11 cellular contexts compared by ENCODE assay signal in genomic region chr13:110546933-110547332, GRCh38. TPM values are rescaled to one million over a fixed set of nuclear protein-coding genes. Genes with fewer than 3 reads are reported as not detected.
A peak's percentile ranks its signal among the peaks of the same experiment; 100 is the strongest.
DNase-seq lines count a peak whose midpoint lies in the region; ATAC-seq and TF ChIP-seq lines count a peak whose summit lies in the region.
"Had no signal": no experiment of that assay in that cellular context is flagged by ENCODE, and none has a peak within 500 bp of the region (broad histone marks: within the 10 kb centered on the region; RNA-seq: fewer than 3 reads in every experiment).

No MANE protein-coding gene starts in this region.

- H3K4me2 ChIP-seq in SK-N-SH, result peak overlapping the region; percentile 59; the same call in 1 of the 2 replicates

- TF ChIP-seq RAD21 in SK-N-SH (IDR thresholded peaks at IDR 0.05; ENCODE audit: low read length), result no peak

- peak overlapping the region in 1 of 2 experiments; percentile 33; a peak in 1 of 4 replicates for H3K27ac ChIP-seq in SK-N-SH (ENCODE audit: low read depth in 2 of 2, low read length in 1 of 2)
- no peak overlapping the region for H3K27ac ChIP-seq in foreskin keratinocyte
- H3K27ac ChIP-seq in psoas muscle, result peak overlapping the region; percentile 59

- intact Hi-C loops in psoas muscle (cut with DNase I), result no loop called here

- WGBS in SK-N-SH (ENCODE audit: low lambda C conversion rate), result 52% methylated on average over 15 of the region's 15 CpGs
- 43 to 58% (median 47%) methylated on average over 15 of the region's 15 CpGs for WGBS in psoas muscle, 3 donors

- H3K4me3 ChIP-seq in SK-N-SH (ENCODE audit: low read depth in 2 of 2, low read length in 1 of 2), result no peak overlapping the region
- H3K4me3 ChIP-seq in psoas muscle, result peak overlapping the region; percentile 31

- no peak overlapping the region for H2AFZ ChIP-seq in SK-N-SH (ENCODE audit: low read depth)

- TF ChIP-seq CTCF in SK-N-SH (IDR thresholded peaks at IDR 0.05) (no peak), foreskin keratinocyte (conservative IDR thresholded peaks at IDR 0.05) (no peak), psoas muscle (IDR thresholded peaks at IDR 0.05) (no peak)

- no peaks in the 10 kb centered on the region for H3K27me3 ChIP-seq in SK-N-SH (ENCODE audit: insufficient read depth)
- no peaks in the 10 kb centered on the region for H3K27me3 ChIP-seq in foreskin keratinocyte
- H3K27me3 ChIP-seq in psoas muscle (ENCODE audit: insufficient read depth in 3 of 3, low read length in 2 of 3), result no peaks in the 10 kb centered on the region

- POLR2A ChIA-PET in SK-N-SH (lab: Yijun Ruan, JAX), result no interaction called here

- no peak for TF ChIP-seq EP300 in SK-N-SH (IDR thresholded peaks at IDR 0.05; ENCODE audit: borderline replicate concordance in 1 of 2, low read depth in 1 of 2, low read length in 1 of 2)

- H4K20me1 ChIP-seq in SK-N-SH (ENCODE audit: insufficient read depth), result no peaks in the 10 kb centered on the region

- no peak overlapping the region for H3K9ac ChIP-seq in SK-N-SH

- H3K36me3 ChIP-seq in SK-N-SH (replicated peaks in 1 of 2; ENCODE audit: control insufficient read depth in 1 of 2, insufficient read depth in 2 of 2, low read length in 1 of 2), result no peaks in the 10 kb centered on the region
- H3K36me3 ChIP-seq in psoas muscle (ENCODE audit: insufficient read depth in 1 of 2, low read depth in 1 of 2), result no peaks in the 10 kb centered on the region

- peaks cover 2% of the 10 kb centered on the region for H3F3A ChIP-seq in SK-N-SH (replicated peaks; ENCODE audit: insufficient read depth)

- no peaks in the 10 kb centered on the region for H3K9me2 ChIP-seq in SK-N-SH

- no peaks in the 10 kb centered on the region for H3K79me2 ChIP-seq in SK-N-SH (ENCODE audit: insufficient read depth)

- H3K9me3 ChIP-seq in SK-N-SH (no peaks in the 10 kb centered on the region), psoas muscle (peaks cover 6% of the 10 kb centered on the region)

- ATAC-seq in foreskin keratinocyte (peak; percentile 86), psoas muscle (peak; percentile 83 to 92 (median 88)), GM18502 (IDR thresholded peaks at IDR 0.05; ENCODE audit: poor library complexity, unreplicated experiment) (no peak)
- ATAC-seq: WTC11 had no signal

- DNase-seq in EH (ENCODE audit: low read depth) (peak; percentile 88), SK-N-SH (no peak), foreskin keratinocyte (peak; percentile 71 to 88), psoas muscle (peak; percentile 76 to 82), UCSD-AML1 (lab: John Stamatoyannopoulos, UW; ENCODE audit: unreplicated experiment) (no peak), medulla oblongata (ENCODE audit: extremely low spot score) (no peak)
- DNase-seq in stimulated activated CD4-positive, alpha-beta T cell treated with anti-CD3 and anti-CD28 coated beads, Interleukin-2, amount 100 ng/mL, for 24 hours, result no peak
- DNase-seq: DND-41; effector CD4-positive, alpha-beta T cell had no signal

- CTCF ChIA-PET in SK-N-SH (lab: Yijun Ruan, JAX), result no interaction called here

- peaks cover 3 to 11% of the 10 kb centered on the region in 2 experiments; a peak in 1 of 4 replicates for H3K4me1 ChIP-seq in SK-N-SH (ENCODE audit: control insufficient read depth in 1 of 2, insufficient read depth in 2 of 2, low read depth in 1 of 2, low read length in 1 of 2)
- H3K4me1 ChIP-seq in foreskin keratinocyte, result no peaks in the 10 kb centered on the region
- peaks cover under 1% of the 10 kb centered on the region for H3K4me1 ChIP-seq in psoas muscle

TF ChIP-seq in SK-N-SH, 30 proteins besides CTCF, POLR2A, EP300 and RAD21 (continues in another document):
- TF ChIP-seq PBX3 (IDR thresholded peaks at IDR 0.05) (peak; percentile 64), RCOR1 (IDR thresholded peaks at IDR 0.05; ENCODE audit: low read length) (no peak), ZBTB33 (IDR thresholded peaks at IDR 0.05; ENCODE audit: borderline replicate concordance, low read depth) (peak; percentile 22; the same call in 1 of the 2 replicates), USF2 (IDR thresholded peaks at IDR 0.05; ENCODE audit: borderline replicate concordance, low read depth, low read length) (no peak), MXI1 (IDR thresholded peaks at IDR 0.05; ENCODE audit: low read depth, low read length) (no peak), IRF3 (IDR thresholded peaks at IDR 0.05; ENCODE audit: low read depth, low read length) (no peak), FOSL2 (IDR thresholded peaks at IDR 0.05; ENCODE audit: borderline replicate concordance, low read depth) (peak; percentile 76), FOXJ3 (CRISPR knock-in tag; IDR thresholded peaks at IDR 0.05) (no peak), NRF1 (IDR thresholded peaks at IDR 0.05; ENCODE audit: low read depth, low read length) (no peak), CHD2 (IDR thresholded peaks at IDR 0.05; ENCODE audit: low read length, partially characterized antibody) (no peak), ELF1 (IDR thresholded peaks at IDR 0.05) (no peak), MEF2A (IDR thresholded peaks at IDR 0.05; ENCODE audit: borderline replicate concordance, low read depth) (no peak), SIN3A (IDR thresholded peaks at IDR 0.05; ENCODE audit: borderline replicate concordance, low read depth, low read length) (no peak), RFX5 (IDR thresholded peaks at IDR 0.05; ENCODE audit: low read length) (no peak), USF1 (IDR thresholded peaks at IDR 0.05; ENCODE audit: borderline replicate concordance, low read depth) (no peak), TAF1 (IDR thresholded peaks at IDR 0.05; ENCODE audit: borderline replicate concordance, low read depth, low read length) (no peak), SMC3 (IDR thresholded peaks at IDR 0.05; ENCODE audit: low read depth, low read length) (no peak), YY1 (IDR thresholded peaks at IDR 0.05; ENCODE audit: low read depth) (no peak), EZH2phosphoT487 (IDR thresholded peaks at IDR 0.05; ENCODE audit: borderline replicate concordance, low read depth) (no peak), POLR2AphosphoS5 (IDR thresholded peaks at IDR 0.05; ENCODE audit: low read depth, low read length) (no peak; the same call in 1 of the 2 replicates), GABPA (IDR thresholded peaks at IDR 0.05; ENCODE audit: low read depth) (no peak), JUND (IDR thresholded peaks at IDR 0.05) (peak; percentile 69), TEAD4 (IDR thresholded peaks at IDR 0.05; ENCODE audit: borderline replicate concordance, insufficient read depth) (no peak), FOXM1 (IDR thresholded peaks at IDR 0.05; ENCODE audit: low read depth) (no peak)

RNA-seq across cellular contexts. Expression of gene RAB20, which starts 14.6 kb away (rescaled TPM):
- polyA plus RNA-seq in SK-N-SH (2012; rRNA removed) (4.9 and 5.2 TPM in 2 replicates), foreskin keratinocyte (3.8 TPM in 2 replicates), psoas muscle (10 to 100 TPM in 1 of 3 donors, 1 to 10 TPM in 2; 1.2 to 20.5 (median 2.7) TPM)
- polyA plus RNA-seq in SK-N-SH (2012; cell fraction: cytosol; rRNA removed), result 4.8 and 5.3 TPM in 2 replicates
- polyA plus RNA-seq in SK-N-SH (2012; cell fraction: nucleus; rRNA removed), result 2.7 and 3.6 TPM in 2 replicates
- total RNA-seq in foreskin keratinocyte (3.5 and 4.4 TPM in 2 replicates), psoas muscle (1 to 10 TPM; 2.3 to 6.8 (median 3.0) TPM)

Comparison
In these comparisons a context has a peak if more than half of its experiments do, and no peak if none do; other contexts are left out.
1. DNase-seq: peak in EH (single experiment), foreskin keratinocyte (2 of 2) and psoas muscle (2 of 2); none in SK-N-SH (single experiment), UCSD-AML1 (single experiment), medulla oblongata (single experiment) and stimulated activated CD4-positive, alpha-beta T cell treated with anti-CD3 and anti-CD28 coated beads, Interleukin-2, amount 100 ng/mL, for 24 hours (0 of 2).